9 cellular contexts compared by ENCODE assay signal in the genomic region with DNA sequence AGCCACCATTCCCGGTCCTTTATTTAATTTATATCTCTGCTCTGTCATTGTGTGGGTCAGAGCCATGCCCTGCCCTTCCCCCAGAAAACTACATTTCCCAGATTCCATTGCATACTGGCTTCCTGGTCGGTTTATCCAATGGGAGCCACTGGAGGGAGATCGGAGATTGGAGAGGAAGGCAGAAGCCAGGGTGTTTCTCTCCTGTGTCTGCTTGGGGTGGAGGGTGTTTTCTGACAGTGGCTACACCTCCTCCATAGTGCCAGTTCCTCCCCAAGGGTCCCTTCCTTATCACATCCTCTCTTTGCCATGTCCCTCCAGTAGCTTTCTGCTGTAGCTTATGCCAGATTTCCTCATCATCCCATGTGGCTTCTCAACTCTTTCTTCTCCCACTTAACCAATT. TPM values are rescaled to one million over a fixed set of nuclear protein-coding genes. Genes with fewer than 3 reads are reported as not detected.
A peak's percentile ranks its signal among the peaks of the same experiment; 100 is the strongest.
DNase-seq lines count a peak whose midpoint lies in the region; ATAC-seq, FAIRE-seq and TF ChIP-seq lines count a peak whose summit lies in the region.
"Had no signal": no experiment of that assay in that cellular context is flagged by ENCODE, and none has a peak within 500 bp of the region (broad histone marks: within the 10 kb centered on the region; RNA-seq: fewer than 3 reads in every experiment).

No MANE protein-coding gene starts in this region.

- DNase-seq in GM12891 (ENCODE audit: insufficient read length, low spot score) = no peak
- peak; percentile 70 for DNase-seq in NCI-H2227 (lab: John Stamatoyannopoulos, UW; ENCODE audit: unreplicated experiment)
- DNase-seq in astrocyte of the hippocampus (ENCODE audit: low read depth, low spot score) = peak; percentile 67
- DNase-seq in left lobe of liver (ENCODE audit: low spot score) = peak; percentile 48
- DNase-seq in KG1 (lab: John Stamatoyannopoulos, UW) = no peak
- no peak for DNase-seq in DMS79 treated with DMSO at 0.1 percent for 48 hours (lab: John Stamatoyannopoulos, UW)

- FAIRE-seq in GM12891 (lab: Jason Lieb, UNC) = no peak
- FAIRE-seq: endometrium had no signal

- no peak for TF ChIP-seq POLR2A in GM12891 (IDR thresholded peaks at IDR 0.05; ENCODE audit: low read depth, low read length)

- ATAC-seq in left lobe of liver (peak; percentile 79), GM21825 (IDR thresholded peaks at IDR 0.05; ENCODE audit: unreplicated experiment) (no peak), HG02763 (IDR thresholded peaks at IDR 0.05; ENCODE audit: unreplicated experiment) (no peak)

TF ChIP-seq in GM12891, 5 proteins besides CTCF, POLR2A, EP300 and RAD21:
- TF ChIP-seq PAX5 (IDR thresholded peaks at IDR 0.05; ENCODE audit: insufficient read depth, low read length, severe bottlenecking) (no peak), POU2F2 (IDR thresholded peaks at IDR 0.05; ENCODE audit: low read depth, low read length) (no peak), POLR2AphosphoS5 (IDR thresholded peaks at IDR 0.05; ENCODE audit: low read depth, low read length) (no peak), SPI1 (IDR thresholded peaks at IDR 0.05; ENCODE audit: low read depth, low read length) (0 out of 2 replicates have a peak, but pooled peaks have one; percentile 6)

RNA-seq across cellular contexts. Expression of a gene that starts 19.0 kb away (rescaled TPM):
- polyA plus RNA-seq in GM12891 (2012; ENCODE audit: low read depth, missing spikeins) = 0.21 TPM
- total RNA-seq in left lobe of liver = 29.0 TPM

Comparison
In these comparisons a context has a peak if more than half of its experiments do, and no peak if none do; other contexts are left out.
1. DNase-seq: peak in NCI-H2227 (single experiment), astrocyte of the hippocampus (single experiment) and left lobe of liver (single experiment); none in GM12891 (single experiment), KG1 (single experiment) and DMS79 treated with DMSO at 0.1 percent for 48 hours (single experiment).